In the genomic region with DNA sequence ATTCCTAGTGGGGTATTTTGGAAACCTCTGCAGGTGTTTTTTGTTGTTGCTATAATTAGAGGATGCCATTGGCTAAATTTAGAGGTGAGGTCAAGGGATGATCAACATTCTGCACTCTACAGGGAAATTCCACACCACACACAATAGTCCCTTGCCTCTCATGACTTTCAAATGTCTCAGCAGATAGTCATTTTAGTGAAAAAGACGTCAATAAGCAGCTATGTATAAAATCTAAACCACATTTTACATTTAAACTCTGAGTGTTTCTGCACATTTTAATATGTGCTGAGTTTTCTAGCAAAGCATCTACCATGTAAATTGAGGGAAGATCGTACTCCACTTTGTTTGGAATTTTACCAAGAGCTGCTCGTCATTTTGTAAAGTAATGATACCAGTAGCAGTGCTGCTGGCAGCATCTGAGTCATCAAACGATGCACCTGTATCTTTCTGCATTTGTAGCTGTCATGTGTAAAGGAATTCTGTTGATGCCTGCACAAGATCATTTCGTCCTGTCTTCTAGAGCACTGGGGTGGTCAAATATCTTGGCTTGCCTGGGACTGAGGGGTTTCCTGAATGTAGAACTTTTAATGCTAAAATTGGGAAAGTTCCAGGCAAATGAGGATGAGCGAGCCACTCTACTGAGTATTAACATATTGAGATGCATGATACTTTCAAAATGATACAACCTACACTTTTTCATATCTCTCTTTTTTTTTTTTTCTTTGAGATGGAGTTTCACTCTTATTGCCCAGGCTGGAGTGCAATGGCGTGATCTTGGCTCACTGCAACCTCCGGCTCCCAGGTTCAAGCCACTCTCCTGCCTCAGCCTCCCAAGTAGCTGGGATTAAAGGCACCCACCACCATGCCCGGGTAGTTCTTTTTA, we compare ENCODE assay signal across 12 cellular contexts.
DNase-seq lines count a peak whose midpoint lies in the region; ATAC-seq, FAIRE-seq and TF ChIP-seq lines count a peak whose summit lies in the region.
"Had no signal": no experiment of that assay in that cellular context is flagged by ENCODE, and none has a peak within 500 bp of the region (broad histone marks: within the 10 kb centered on the region; RNA-seq: fewer than 3 reads in every experiment).

No MANE protein-coding gene starts in this region.

- H3K4me3 Mint-ChIP-seq in astrocyte (ENCODE audit: unreplicated experiment): no peak overlapping the region
- no peak overlapping the region for H3K4me3 Mint-ChIP-seq in activated CD8-positive, alpha-beta memory T cell treated with anti-CD3 and anti-CD28 coated beads, Interleukin-2, amount 10 ng/mL, durations not matched to agents 7 days and 5 days
- H3K4me3 Mint-ChIP-seq: brain; T-helper 1 cell treated with Interleukin-12 subunit alpha and Interleukin-12 subunit beta and Interleukin-4 antibody, amounts not matched to agents 30 μg/mL and 1 μg/mL, for 36 hours had no signal

- no peak for FAIRE-seq in astrocyte (lab: Jason Lieb, UNC)

- H3K9ac ChIP-seq in astrocyte (ENCODE audit: low read length): no peak overlapping the region

- peak; percentile 55 for DNase-seq in AG10803 (ENCODE audit: low read depth)
- peak; percentile 14 for DNase-seq in astrocyte (ENCODE audit: low read depth)
- DNase-seq in activated CD8-positive, alpha-beta memory T cell treated with anti-CD3 and anti-CD28 coated beads, Interleukin-2, amount 10 ng/mL, durations not matched to agents 7 days and 5 days: no peak
- DNase-seq in activated gamma-delta T cell (lab: John Stamatoyannopoulos, UW): no peak
- no peak for DNase-seq in stimulated activated naive CD8-positive, alpha-beta T cell treated with anti-CD3 and anti-CD28 coated beads, Interleukin-15, Interleukin-2, amounts not matched to agents 100 U/mL and 50 U/mL, for 24 hours
- DNase-seq: left cardiac atrium, ovary had no signal

- H3K4me3 ChIP-seq in AG10803 (ENCODE audit: low read length): no peak overlapping the region
- H3K4me3 ChIP-seq in astrocyte (ENCODE audit: insufficient read depth, low read depth, low read length): no peak overlapping the region
- H3K4me3 ChIP-seq: ovary had no signal

- H3K4me1 ChIP-seq in astrocyte (ENCODE audit: insufficient read depth, low read length): peaks cover 18% of the 10 kb centered on the region

- no peaks in the 10 kb centered on the region for H3K9me3 ChIP-seq in astrocyte (ENCODE audit: insufficient read depth, low read depth, low read length)
- H3K9me3 ChIP-seq: ovary had no signal

- H3K27ac ChIP-seq in astrocyte (ENCODE audit: low read depth, low read length): no peak overlapping the region
- H3K27ac ChIP-seq: ovary had no signal

- peaks cover 3% of the 10 kb centered on the region for H4K20me1 ChIP-seq in astrocyte (ENCODE audit: insufficient read depth, low read length)

- H3K36me3 ChIP-seq in astrocyte (ENCODE audit: insufficient read depth, low read length): no peaks in the 10 kb centered on the region
- H3K36me3 ChIP-seq: ovary had no signal

- TF ChIP-seq CTCF in AG10803 (conservative IDR thresholded peaks at IDR 0.05; ENCODE audit: low read length) (no peak), astrocyte (IDR thresholded peaks at IDR 0.05; ENCODE audit: insufficient read depth, low read depth, low read length) (no peak)

- H3K9me3 Mint-ChIP-seq in astrocyte (ENCODE audit: unreplicated experiment): no peaks in the 10 kb centered on the region
- peaks cover 9% of the 10 kb centered on the region for H3K9me3 Mint-ChIP-seq in activated CD8-positive, alpha-beta memory T cell treated with anti-CD3 and anti-CD28 coated beads, Interleukin-2, amount 10 ng/mL, durations not matched to agents 7 days and 5 days (ENCODE audit: low read depth)

- no peak overlapping the region for H3K27ac Mint-ChIP-seq in astrocyte (ENCODE audit: unreplicated experiment)
- no peak overlapping the region for H3K27ac Mint-ChIP-seq in activated CD8-positive, alpha-beta memory T cell treated with anti-CD3 and anti-CD28 coated beads, Interleukin-2, amount 10 ng/mL, durations not matched to agents 7 days and 5 days
- H3K27ac Mint-ChIP-seq: T-helper 1 cell treated with Interleukin-12 subunit alpha and Interleukin-12 subunit beta and Interleukin-4 antibody, amounts not matched to agents 30 μg/mL and 1 μg/mL, for 36 hours had no signal

- CTCF ChIA-PET in activated CD8-positive, alpha-beta memory T cell treated with anti-CD3 and anti-CD28 coated beads, Interleukin-2, amount 10 ng/mL, durations not matched to agents 7 days and 5 days (lab: Charles Lee): no interaction called here

- H3K4me2 ChIP-seq in astrocyte (ENCODE audit: low read length): no peak overlapping the region

- no peaks in the 10 kb centered on the region for H3K27me3 Mint-ChIP-seq in astrocyte (ENCODE audit: low read depth, unreplicated experiment)
- no peaks in the 10 kb centered on the region for H3K27me3 Mint-ChIP-seq in activated CD8-positive, alpha-beta memory T cell treated with anti-CD3 and anti-CD28 coated beads, Interleukin-2, amount 10 ng/mL, durations not matched to agents 7 days and 5 days
- H3K27me3 Mint-ChIP-seq: brain had no signal

- no peaks in the 10 kb centered on the region for H3K79me2 ChIP-seq in astrocyte (ENCODE audit: insufficient read depth, low read length)

- peak; percentile 59 for ATAC-seq in GM19035 (IDR thresholded peaks at IDR 0.05; ENCODE audit: unreplicated experiment)
- ATAC-seq in HG02885 (IDR thresholded peaks at IDR 0.05; ENCODE audit: poor library complexity, unreplicated experiment): peak; percentile 42
- ATAC-seq in HG03097 (IDR thresholded peaks at IDR 0.05; ENCODE audit: low FRiP score, unreplicated experiment): no peak
- no peak for ATAC-seq in activated CD8-positive, alpha-beta memory T cell treated with anti-CD3 and anti-CD28 coated beads, Interleukin-2, amount 10 ng/mL, durations not matched to agents 7 days and 5 days
- ATAC-seq in stimulated activated naive CD8-positive, alpha-beta T cell treated with anti-CD3 and anti-CD28 coated beads, Interleukin-15, Interleukin-2, amounts not matched to agents 100 U/mL and 50 U/mL, for 24 hours: no peak

- H2AFZ ChIP-seq in astrocyte (ENCODE audit: low read depth, low read length): no peak overlapping the region

- no peaks in the 10 kb centered on the region for H3K27me3 ChIP-seq in astrocyte (ENCODE audit: insufficient read depth, low read length)
- H3K27me3 ChIP-seq: ovary had no signal

- H3K36me3 Mint-ChIP-seq in astrocyte (ENCODE audit: low read depth, unreplicated experiment): peaks cover 2% of the 10 kb centered on the region
- no peaks in the 10 kb centered on the region for H3K36me3 Mint-ChIP-seq in activated CD8-positive, alpha-beta memory T cell treated with anti-CD3 and anti-CD28 coated beads, Interleukin-2, amount 10 ng/mL, durations not matched to agents 7 days and 5 days
- H3K36me3 Mint-ChIP-seq: brain had no signal

- H3K4me1 Mint-ChIP-seq in astrocyte (ENCODE audit: low read depth, unreplicated experiment): peaks cover 24% of the 10 kb centered on the region
- no peaks in the 10 kb centered on the region for H3K4me1 Mint-ChIP-seq in activated CD8-positive, alpha-beta memory T cell treated with anti-CD3 and anti-CD28 coated beads, Interleukin-2, amount 10 ng/mL, durations not matched to agents 7 days and 5 days

Comparison
In these comparisons a context has a peak if more than half of its experiments do, and no peak if none do; other contexts are left out.
1. DNase-seq: peak in AG10803 (single experiment) and astrocyte (single experiment); none in activated CD8-positive, alpha-beta memory T cell treated with anti-CD3 and anti-CD28 coated beads, Interleukin-2, amount 10 ng/mL, durations not matched to agents 7 days and 5 days (single experiment), activated gamma-delta T cell (single experiment) and stimulated activated naive CD8-positive, alpha-beta T cell treated with anti-CD3 and anti-CD28 coated beads, Interleukin-15, Interleukin-2, amounts not matched to agents 100 U/mL and 50 U/mL, for 24 hours (single experiment).
2. ATAC-seq: peak in GM19035 (single experiment) and HG02885 (single experiment); none in HG03097 (single experiment), activated CD8-positive, alpha-beta memory T cell treated with anti-CD3 and anti-CD28 coated beads, Interleukin-2, amount 10 ng/mL, durations not matched to agents 7 days and 5 days (single experiment) and stimulated activated naive CD8-positive, alpha-beta T cell treated with anti-CD3 and anti-CD28 coated beads, Interleukin-15, Interleukin-2, amounts not matched to agents 100 U/mL and 50 U/mL, for 24 hours (single experiment).